ENCODE assay signal across 8 cellular contexts in the genomic region with DNA sequence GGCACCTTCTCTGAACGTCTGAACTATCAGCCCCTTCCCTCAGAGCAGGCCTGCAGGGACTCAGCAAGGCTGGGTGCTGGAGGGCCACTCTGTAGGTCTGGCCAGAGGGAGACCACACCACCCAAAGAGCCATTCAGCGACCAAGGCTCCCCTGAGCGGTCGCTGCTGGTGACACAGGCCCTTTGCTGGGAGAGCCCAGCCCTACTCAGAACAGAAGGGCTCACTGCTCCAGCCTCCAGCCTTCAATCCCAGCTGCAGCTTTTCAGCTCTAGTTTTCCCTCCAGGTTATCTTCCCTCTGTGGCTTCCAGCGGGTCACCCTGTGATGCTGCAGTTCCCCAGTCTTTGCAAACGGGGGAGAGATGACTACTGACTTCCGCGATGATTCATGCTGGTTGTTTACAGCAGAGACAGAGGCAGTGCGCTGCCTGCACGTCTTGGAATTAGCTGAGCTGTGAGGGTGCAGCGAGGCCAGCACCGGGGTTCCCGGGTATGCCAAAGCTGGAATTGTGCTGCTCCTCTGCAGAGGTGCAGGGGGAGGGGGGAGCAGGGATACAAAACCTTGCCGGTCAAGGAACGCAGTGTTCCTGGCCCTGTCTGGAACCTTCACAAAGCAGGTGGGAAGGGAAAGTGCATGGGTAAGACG.
DNase-seq lines count a peak whose midpoint lies in the region; ATAC-seq lines count a peak whose summit lies in the region.

No MANE protein-coding gene starts in this region.

- ATAC-seq in GM18873 (IDR thresholded peaks at IDR 0.05; ENCODE audit: low FRiP score, unreplicated experiment), result no peak

- DNase-seq in H4 (ENCODE audit: low spot score), result peak; percentile 92
- peak; percentile 30 for DNase-seq in RPMI8226
- peak; percentile 77 for DNase-seq in astrocyte of the hippocampus (ENCODE audit: low read depth, low spot score)
- peak; percentile 92 for DNase-seq in islet precursor cell
- peak; percentile 32 for DNase-seq in smooth muscle cell of the brain vasculature (ENCODE audit: low read depth, low spot score)
- no peak for DNase-seq in NCI-H2029 (lab: John Stamatoyannopoulos, UW)
- no peak for DNase-seq in GM19240 (ENCODE audit: insufficient read length, low spot score)

Comparison
In these comparisons a context has a peak if more than half of its experiments do, and no peak if none do; other contexts are left out.
1. DNase-seq: peak in H4 (single experiment), RPMI8226 (single experiment), astrocyte of the hippocampus (single experiment), islet precursor cell (single experiment) and smooth muscle cell of the brain vasculature (single experiment); none in NCI-H2029 (single experiment) and GM19240 (single experiment).